ENCODE assay signal across 10 cellular contexts in the genomic region with DNA sequence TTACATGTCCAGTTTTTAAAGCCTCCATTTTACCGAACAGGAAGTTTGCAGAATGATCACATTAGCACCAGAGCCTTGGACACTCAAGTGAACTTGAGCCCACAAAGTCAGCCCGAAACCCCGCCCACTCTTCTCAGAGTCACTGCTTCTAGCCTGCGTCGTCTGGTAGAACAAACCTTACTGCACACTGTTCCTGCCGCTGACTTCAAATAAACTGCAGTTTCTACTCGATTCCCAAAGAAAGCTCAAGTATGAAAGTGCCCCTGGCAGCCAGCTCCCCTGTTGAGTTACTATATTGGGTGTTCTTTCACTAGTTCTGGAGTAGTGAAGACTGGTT.
DNase-seq lines count a peak whose midpoint lies in the region; ATAC-seq, FAIRE-seq and TF ChIP-seq lines count a peak whose summit lies in the region.
"Had no signal": no experiment of that assay in that cellular context is flagged by ENCODE, and none has a peak within 500 bp of the region (broad histone marks: within the 10 kb centered on the region; RNA-seq: fewer than 3 reads in every experiment).

No MANE protein-coding gene starts in this region.

- TF ChIP-seq POLR2A in GM12892 (IDR thresholded peaks at IDR 0.05; ENCODE audit: low read depth, low read length): no peak

- H3K4me1 ChIP-seq in HUES6 (ENCODE audit: control insufficient read depth, insufficient read depth, low read length) (peaks cover 29% of the 10 kb centered on the region), small intestine (ENCODE audit: control insufficient read depth in 2 of 2, insufficient read depth in 1 of 2, low read depth in 1 of 2, low read length in 1 of 2) (no peaks in the 10 kb centered on the region)
- H3K4me1 ChIP-seq: uterus had no signal

- H3K36me3 ChIP-seq in HUES6 (ENCODE audit: control insufficient read depth, insufficient read depth, low read length): no peaks in the 10 kb centered on the region
- H3K36me3 ChIP-seq in small intestine (ENCODE audit: control insufficient read depth in 2 of 2, insufficient read depth in 2 of 2, low read length in 2 of 2): no peaks in the 10 kb centered on the region
- H3K36me3 ChIP-seq: uterus had no signal

- H3K4me3 ChIP-seq in HUES6 (ENCODE audit: low read depth, low read length) (peak overlapping the region; percentile 20; the same call in 1 of the 2 replicates), small intestine (ENCODE audit: low read depth in 1 of 2, low read length in 2 of 2) (no peak overlapping the region)
- H3K4me3 ChIP-seq: uterus had no signal

- H3K9me3 Mint-ChIP-seq in activated T-helper 2 cell treated with anti-CD3 and anti-CD28 coated beads, Interferon-gamma antibody, Interleukin-2, Interleukin-4, amounts not matched to agents 10 μg/mL and 5 μg/mL and 100 μg/mL, durations not matched to agents 14 hours and 24 hours and 36 hours: no peaks in the 10 kb centered on the region
- H3K9me3 Mint-ChIP-seq in immature natural killer cell: no peaks in the 10 kb centered on the region

- WGBS in small intestine, 3 donors: 56 to 63% (median 58%) methylated on average over 7 of the region's 7 CpGs

- no peak overlapping the region for H3K9ac ChIP-seq in HUES6 (ENCODE audit: low read length)

- H3K27me3 Mint-ChIP-seq in activated T-helper 2 cell treated with anti-CD3 and anti-CD28 coated beads, Interferon-gamma antibody, Interleukin-2, Interleukin-4, amounts not matched to agents 10 μg/mL and 5 μg/mL and 100 μg/mL, durations not matched to agents 14 hours and 24 hours and 36 hours (ENCODE audit: low read depth): no peaks in the 10 kb centered on the region
- no peaks in the 10 kb centered on the region for H3K27me3 Mint-ChIP-seq in immature natural killer cell (ENCODE audit: low read depth in 3 of 3)

- no peak for DNase-seq in activated T-helper 2 cell treated with anti-CD3 and anti-CD28 coated beads, Interferon-gamma antibody, Interleukin-2, Interleukin-4, amounts not matched to agents 10 μg/mL and 5 μg/mL and 100 μg/mL, durations not matched to agents 14 hours and 24 hours and 36 hours (ENCODE audit: low spot score)
- DNase-seq in immature natural killer cell (no peak), small intestine (peak; percentile 72), Kasumi-1 (lab: John Stamatoyannopoulos, UW) (no peak), H4 (ENCODE audit: low spot score) (no peak), GM12892 (ENCODE audit: insufficient read length) (no peak)
- DNase-seq: KBM-7, uterus had no signal

- H3K4me3 Mint-ChIP-seq in activated T-helper 2 cell treated with anti-CD3 and anti-CD28 coated beads, Interferon-gamma antibody, Interleukin-2, Interleukin-4, amounts not matched to agents 10 μg/mL and 5 μg/mL and 100 μg/mL, durations not matched to agents 14 hours and 24 hours and 36 hours (ENCODE audit: low read depth): no peak overlapping the region
- H3K4me3 Mint-ChIP-seq in immature natural killer cell: no peak overlapping the region

- H3K27me3 ChIP-seq in HUES6 (ENCODE audit: control insufficient read depth, insufficient read depth, low read length) (no peaks in the 10 kb centered on the region), small intestine (ENCODE audit: control insufficient read depth in 2 of 2, insufficient read depth in 2 of 2, low read length in 2 of 2) (no peaks in the 10 kb centered on the region)
- H3K27me3 ChIP-seq: uterus had no signal

- no peak for ATAC-seq in HG02852 (IDR thresholded peaks at IDR 0.05; ENCODE audit: unreplicated experiment)

- FAIRE-seq in small intestine (lab: Jason Lieb, UNC): no peak
- no peak for FAIRE-seq in GM12892 (lab: Jason Lieb, UNC)

- H3K36me3 Mint-ChIP-seq in activated T-helper 2 cell treated with anti-CD3 and anti-CD28 coated beads, Interferon-gamma antibody, Interleukin-2, Interleukin-4, amounts not matched to agents 10 μg/mL and 5 μg/mL and 100 μg/mL, durations not matched to agents 14 hours and 24 hours and 36 hours (ENCODE audit: low read depth): peaks cover 7% of the 10 kb centered on the region
- peaks cover 3 to 7% (median 5%) of the 10 kb centered on the region in 3 donors for H3K36me3 Mint-ChIP-seq in immature natural killer cell

- H3K4me1 Mint-ChIP-seq in activated T-helper 2 cell treated with anti-CD3 and anti-CD28 coated beads, Interferon-gamma antibody, Interleukin-2, Interleukin-4, amounts not matched to agents 10 μg/mL and 5 μg/mL and 100 μg/mL, durations not matched to agents 14 hours and 24 hours and 36 hours (ENCODE audit: low read depth): peaks cover 19% of the 10 kb centered on the region
- peaks cover 16 to 31% of the 10 kb centered on the region in 2 donors for H3K4me1 Mint-ChIP-seq in immature natural killer cell

- no peaks in the 10 kb centered on the region for H3K9me3 ChIP-seq in HUES6 (ENCODE audit: control insufficient read depth, insufficient read depth, low read depth, low read length)
- H3K9me3 ChIP-seq in small intestine (ENCODE audit: control insufficient read depth, low read depth): no peaks in the 10 kb centered on the region
- H3K9me3 ChIP-seq: uterus had no signal

- H3K27ac ChIP-seq in HUES6 (ENCODE audit: low read depth, low read length): no peak overlapping the region
- peak overlapping the region in 1 of 2 donors; percentile 52 for H3K27ac ChIP-seq in small intestine (ENCODE audit: low read depth in 1 of 2, low read length in 1 of 2)
- H3K27ac ChIP-seq: uterus had no signal

- H3K27ac Mint-ChIP-seq in activated T-helper 2 cell treated with anti-CD3 and anti-CD28 coated beads, Interferon-gamma antibody, Interleukin-2, Interleukin-4, amounts not matched to agents 10 μg/mL and 5 μg/mL and 100 μg/mL, durations not matched to agents 14 hours and 24 hours and 36 hours: peak overlapping the region; percentile 41
- peak overlapping the region in 5 of 6 donors; percentile 4 to 55 (median 28) for H3K27ac Mint-ChIP-seq in immature natural killer cell

- intact Hi-C loops in activated T-helper 2 cell treated with anti-CD3 and anti-CD28 coated beads, Interferon-gamma antibody, Interleukin-2, Interleukin-4, amounts not matched to agents 10 μg/mL and 5 μg/mL and 100 μg/mL, durations not matched to agents 14 hours and 24 hours and 36 hours (cut with micrococcal nuclease): no loop called here
